8 cellular contexts compared by ENCODE assay signal in genomic region chr2:217622205-217622621, GRCh38.
DNase-seq lines count a peak whose midpoint lies in the region; ATAC-seq, FAIRE-seq and TF ChIP-seq lines count a peak whose summit lies in the region.
"Had no signal": no experiment of that assay in that cellular context is flagged by ENCODE, and none has a peak within 500 bp of the region (broad histone marks: within the 10 kb centered on the region; RNA-seq: fewer than 3 reads in every experiment).

No MANE protein-coding gene starts in this region.

- peak overlapping the region; percentile 94 for H3K27ac Mint-ChIP-seq in astrocyte (ENCODE audit: unreplicated experiment)
- no peak overlapping the region for H3K27ac Mint-ChIP-seq in activated CD4-positive, alpha-beta T cell treated with anti-CD3 and anti-CD28 coated beads for 36 hours

- no peak overlapping the region for H3K4me3 Mint-ChIP-seq in astrocyte (ENCODE audit: unreplicated experiment)
- H3K4me3 Mint-ChIP-seq in activated CD4-positive, alpha-beta T cell treated with anti-CD3 and anti-CD28 coated beads for 36 hours: no peak overlapping the region

- H3K9ac ChIP-seq in astrocyte (ENCODE audit: low read length) (peak overlapping the region; percentile 23), stomach smooth muscle (ENCODE audit: low read length in 2 of 2) (no peak overlapping the region)

- H3K27ac ChIP-seq in astrocyte (ENCODE audit: low read depth, low read length) (peak overlapping the region; percentile 32), stomach smooth muscle (ENCODE audit: low read length) (peak overlapping the region; percentile 77)

- intact Hi-C loops in activated CD4-positive, alpha-beta T cell treated with anti-CD3 and anti-CD28 coated beads for 36 hours (cut with DNase I, micrococcal nuclease): no loop called here

- H3K36me3 ChIP-seq in astrocyte (ENCODE audit: insufficient read depth, low read length) (no peaks in the 10 kb centered on the region), kidney epithelial cell (ENCODE audit: control insufficient read depth, insufficient read depth, low read length) (no peaks in the 10 kb centered on the region), stomach smooth muscle (ENCODE audit: control insufficient read depth in 2 of 2, insufficient read depth in 2 of 2, low read length in 2 of 2) (no peaks in the 10 kb centered on the region)

- no peaks in the 10 kb centered on the region for H3K27me3 ChIP-seq in astrocyte (ENCODE audit: insufficient read depth, low read length)
- H3K27me3 ChIP-seq in kidney epithelial cell (ENCODE audit: control insufficient read depth, insufficient read depth, low read length): no peaks in the 10 kb centered on the region
- H3K27me3 ChIP-seq in stomach smooth muscle (ENCODE audit: control insufficient read depth in 1 of 2, insufficient read depth in 2 of 2, low read length in 2 of 2): no peaks in the 10 kb centered on the region

- H3K9me3 Mint-ChIP-seq in astrocyte (ENCODE audit: unreplicated experiment): peaks cover 1% of the 10 kb centered on the region
- no peaks in the 10 kb centered on the region for H3K9me3 Mint-ChIP-seq in activated CD4-positive, alpha-beta T cell treated with anti-CD3 and anti-CD28 coated beads for 36 hours (ENCODE audit: low read depth)

- H3K9me3 ChIP-seq in astrocyte (ENCODE audit: insufficient read depth, low read depth, low read length): no peaks in the 10 kb centered on the region
- no peaks in the 10 kb centered on the region for H3K9me3 ChIP-seq in stomach smooth muscle (ENCODE audit: control insufficient read depth in 2 of 2, low read length in 2 of 2)

- peak overlapping the region; percentile 46 for H3K4me2 ChIP-seq in astrocyte (ENCODE audit: low read length)

- ATAC-seq in activated CD4-positive, alpha-beta T cell treated with anti-CD3 and anti-CD28 coated beads for 36 hours: no peak
- no peak for ATAC-seq in HG03095 (IDR thresholded peaks at IDR 0.05; ENCODE audit: unreplicated experiment)

- TF ChIP-seq CTCF in astrocyte (IDR thresholded peaks at IDR 0.05; ENCODE audit: insufficient read depth, low read depth, low read length): no peak
- no peak for TF ChIP-seq CTCF in kidney epithelial cell (IDR thresholded peaks at IDR 0.05; ENCODE audit: insufficient read depth, low read length, poor library complexity, severe bottlenecking)

- CTCF ChIA-PET in activated CD4-positive, alpha-beta T cell treated with anti-CD3 and anti-CD28 coated beads for 36 hours (lab: Charles Lee): no interaction called here

- peaks cover 19% of the 10 kb centered on the region for H3K4me1 ChIP-seq in astrocyte (ENCODE audit: insufficient read depth, low read length)
- H3K4me1 ChIP-seq in stomach smooth muscle (ENCODE audit: control insufficient read depth, insufficient read depth, low read length): peaks cover 29% of the 10 kb centered on the region

- H2AFZ ChIP-seq in astrocyte (ENCODE audit: low read depth, low read length): peak overlapping the region; percentile 13

- H4K20me1 ChIP-seq in astrocyte (ENCODE audit: insufficient read depth, low read length): no peaks in the 10 kb centered on the region

- no peaks in the 10 kb centered on the region for H3K79me2 ChIP-seq in astrocyte (ENCODE audit: insufficient read depth, low read length)

- FAIRE-seq in astrocyte (lab: Jason Lieb, UNC): no peak

- H3K27me3 Mint-ChIP-seq in astrocyte (ENCODE audit: low read depth, unreplicated experiment): no peaks in the 10 kb centered on the region
- H3K27me3 Mint-ChIP-seq in activated CD4-positive, alpha-beta T cell treated with anti-CD3 and anti-CD28 coated beads for 36 hours: no peaks in the 10 kb centered on the region

- POLR2A ChIA-PET in activated CD4-positive, alpha-beta T cell treated with anti-CD3 and anti-CD28 coated beads for 36 hours (lab: Charles Lee): no interaction called here

- peaks cover 56% of the 10 kb centered on the region for H3K4me1 Mint-ChIP-seq in astrocyte (ENCODE audit: low read depth, unreplicated experiment)
- no peaks in the 10 kb centered on the region for H3K4me1 Mint-ChIP-seq in activated CD4-positive, alpha-beta T cell treated with anti-CD3 and anti-CD28 coated beads for 36 hours

- H3K4me3 ChIP-seq in astrocyte (ENCODE audit: insufficient read depth, low read depth, low read length) (no peak overlapping the region), kidney epithelial cell (ENCODE audit: low read depth, low read length) (no peak overlapping the region), stomach smooth muscle (ENCODE audit: low read length in 2 of 2) (peak overlapping the region in 1 of 2 donors; percentile 40)

- peaks cover 2% of the 10 kb centered on the region for H3K36me3 Mint-ChIP-seq in astrocyte (ENCODE audit: low read depth, unreplicated experiment)
- no peaks in the 10 kb centered on the region for H3K36me3 Mint-ChIP-seq in activated CD4-positive, alpha-beta T cell treated with anti-CD3 and anti-CD28 coated beads for 36 hours (ENCODE audit: low read depth)

- peak; percentile 24 for DNase-seq in HuH-7.5 (ENCODE audit: low spot score)
- peak; percentile 91 for DNase-seq in astrocyte (ENCODE audit: low read depth)
- DNase-seq in kidney epithelial cell (ENCODE audit: low read depth): peak; percentile 41
- no peak for DNase-seq in activated CD4-positive, alpha-beta T cell treated with anti-CD3 and anti-CD28 coated beads for 36 hours
- no peak for DNase-seq in activated CD4-positive, CD25-positive, alpha-beta regulatory T cell (lab: John Stamatoyannopoulos, UW)
- DNase-seq: activated CD4-positive, alpha-beta T cell treated with anti-CD3 and anti-CD28 coated beads, Interleukin-2, amount 50 U/mL, for 4 hours had no signal

Comparison
In these comparisons a context has a peak if more than half of its experiments do, and no peak if none do; other contexts are left out.
1. DNase-seq: peak in HuH-7.5 (single experiment), astrocyte (single experiment) and kidney epithelial cell (single experiment); none in activated CD4-positive, alpha-beta T cell treated with anti-CD3 and anti-CD28 coated beads for 36 hours (single experiment) and activated CD4-positive, CD25-positive, alpha-beta regulatory T cell (0 of 4).